9 cellular contexts compared by ENCODE assay signal in genomic region chrX:92232182-92232581, GRCh38.
A peak's percentile ranks its signal among the peaks of the same experiment; 100 is the strongest.
DNase-seq lines count a peak whose midpoint lies in the region; ATAC-seq, FAIRE-seq and TF ChIP-seq lines count a peak whose summit lies in the region.
"Had no signal": no experiment of that assay in that cellular context is flagged by ENCODE, and none has a peak within 500 bp of the region (broad histone marks: within the 10 kb centered on the region; RNA-seq: fewer than 3 reads in every experiment).

No MANE protein-coding gene starts in this region.

- no peak overlapping the region for H2AFZ ChIP-seq in DND-41 (ENCODE audit: low read depth, low read length)
- H2AFZ ChIP-seq in GM12878 (ENCODE audit: control insufficient read depth, low read depth, low read length): no peak overlapping the region

- H3K36me3 Mint-ChIP-seq in nephron (ENCODE audit: low read depth): no peaks in the 10 kb centered on the region
- no peaks in the 10 kb centered on the region for H3K36me3 Mint-ChIP-seq in natural killer cell treated with Interleukin-12 subunit alpha and Interleukin-12 subunit beta and Interleukin-15 and Interleukin-18, amount 100 ng/mL, for 72 hours
- H3K36me3 Mint-ChIP-seq: activated naive CD8-positive, alpha-beta T cell had no signal

- H3K4me2 ChIP-seq in DND-41 (ENCODE audit: insufficient read depth, low read length) (no peak overlapping the region), GM12878 (ENCODE audit: control insufficient read depth, insufficient read depth) (no peak overlapping the region)

- no peak overlapping the region for H3K9ac ChIP-seq in DND-41 (ENCODE audit: low read depth, low read length)
- no peak overlapping the region for H3K9ac ChIP-seq in GM12878 (ENCODE audit: control insufficient read depth, insufficient read depth, low read length)

- H3K27ac Mint-ChIP-seq in nephron: no peak overlapping the region
- no peak overlapping the region for H3K27ac Mint-ChIP-seq in natural killer cell treated with Interleukin-12 subunit alpha and Interleukin-12 subunit beta and Interleukin-15 and Interleukin-18, amount 100 ng/mL, for 72 hours
- H3K27ac Mint-ChIP-seq: activated naive CD8-positive, alpha-beta T cell had no signal

- H3K4me1 Mint-ChIP-seq in nephron: no peaks in the 10 kb centered on the region
- H3K4me1 Mint-ChIP-seq in natural killer cell treated with Interleukin-12 subunit alpha and Interleukin-12 subunit beta and Interleukin-15 and Interleukin-18, amount 100 ng/mL, for 72 hours (ENCODE audit: low read depth in 2 of 2): no peaks in the 10 kb centered on the region

- TF ChIP-seq POLR2A in GM12878 (IDR thresholded peaks at IDR 0.05; ENCODE audit: low read depth, low read length): no peak

- H4K20me1 ChIP-seq in DND-41 (ENCODE audit: insufficient read depth, low read length): no peaks in the 10 kb centered on the region
- H4K20me1 ChIP-seq in GM12878 (ENCODE audit: control insufficient read depth, insufficient read depth): no peaks in the 10 kb centered on the region

- CTCF ChIA-PET in GM12878 (lab: Yijun Ruan, JAX): interaction anchor here (2.1 kb wide), 1 partner anchor 12 kb away, joined by 5 read pairs; no protein-coding TSS in a partner anchor

- TF ChIP-seq CTCF in DND-41 (IDR thresholded peaks at IDR 0.05; ENCODE audit: borderline replicate concordance, extremely low read depth, low read length, poor library complexity, severe bottlenecking) (peak; percentile 28), GM12878 (IDR thresholded peaks at IDR 0.05 in 2 of 3, conservative IDR thresholded peaks at IDR 0.05 in 1 of 3; ENCODE audit: control insufficient read depth in 2 of 3, extremely low read depth in 1 of 3, insufficient read depth in 1 of 3, low read depth in 3 of 3, low read length in 3 of 3) (peak in 2 of 3 experiments; percentile 19 to 24; a peak in 3 of 6 replicates), nephron (IDR thresholded peaks at IDR 0.05; ENCODE audit: unreplicated experiment in 3 of 3) (peak; percentile 56 to 72 (median 60))

- RAD21 ChIA-PET in GM12878 (lab: Charles Lee; ENCODE audit: unreplicated experiment): no interaction called here

- in situ Hi-C loops in GM12878 (cut with MboI): no loop called here

- 71% methylated on average over 3 of the region's 3 CpGs for WGBS in GM12878 (ENCODE audit: insufficient coverage, insufficient replicate concordance, low lambda C conversion rate, missing lambda C conversion rate)

- DNase-seq in DND-41: no peak
- peak; percentile 7 to 14 for DNase-seq in Kasumi-1 (lab: John Stamatoyannopoulos, UW)
- DNase-seq in GM12878 (ENCODE audit: low read depth, low spot score): no peak
- no peak for DNase-seq in natural killer cell treated with Interleukin-12 subunit alpha and Interleukin-12 subunit beta and Interleukin-15 and Interleukin-18, amount 100 ng/mL, for 72 hours (ENCODE audit: low spot score)
- DNase-seq in activated CD4-positive, CD25-positive, alpha-beta regulatory T cell treated with anti-CD3 and anti-CD28 coated beads, Interleukin-2, amount 50 U/mL, for 72 hours: no peak
- no peak for DNase-seq in NK-92 (lab: John Stamatoyannopoulos, UW; ENCODE audit: unreplicated experiment)
- no peak for DNase-seq in left lobe of liver (ENCODE audit: low spot score)

- H3K36me3 ChIP-seq in DND-41 (ENCODE audit: insufficient read depth, low read length) (no peaks in the 10 kb centered on the region), GM12878 (ENCODE audit: control insufficient read depth in 2 of 2, insufficient read depth in 2 of 2, low read length in 1 of 2) (no peaks in the 10 kb centered on the region)

- ATAC-seq in DND-41 (ENCODE audit: insufficient read depth, low read depth): no peak
- peak; percentile 56 for ATAC-seq in GM12878
- ATAC-seq in natural killer cell treated with Interleukin-12 subunit alpha and Interleukin-12 subunit beta and Interleukin-15 and Interleukin-18, amount 100 ng/mL, for 72 hours: no peak
- ATAC-seq in left lobe of liver: no peak

- H3K9me3 ChIP-seq in DND-41 (ENCODE audit: insufficient read depth, low read length, severe bottlenecking) (no peaks in the 10 kb centered on the region), GM12878 (replicated peaks; ENCODE audit: control insufficient read depth, insufficient read depth, low read length) (no peaks in the 10 kb centered on the region)

- no peaks in the 10 kb centered on the region for H3K27me3 ChIP-seq in DND-41 (ENCODE audit: insufficient read depth, low read length, poor library complexity)
- H3K27me3 ChIP-seq in GM12878 (replicated peaks in 1 of 2; ENCODE audit: control insufficient read depth in 2 of 2, insufficient read depth in 2 of 2, low read length in 1 of 2): no peaks in the 10 kb centered on the region

- H3K27me3 Mint-ChIP-seq in nephron (ENCODE audit: low read depth): no peaks in the 10 kb centered on the region
- H3K27me3 Mint-ChIP-seq in natural killer cell treated with Interleukin-12 subunit alpha and Interleukin-12 subunit beta and Interleukin-15 and Interleukin-18, amount 100 ng/mL, for 72 hours: no peaks in the 10 kb centered on the region
- H3K27me3 Mint-ChIP-seq: activated naive CD8-positive, alpha-beta T cell had no signal

- no TSS peak for BruUV-seq in GM12878 (replicated peaks; lab: Mats Ljungman, UMichigan)

- intact Hi-C loops in GM12878 (cut with micrococcal nuclease; ENCODE audit: unreplicated experiment): loop anchor here (5.0 kb wide), 1 partner anchor 1305 kb away; no protein-coding TSS in a partner anchor

- SMC1A ChIA-PET in GM12878 (lab: Charles Lee; ENCODE audit: uncharacterized antibody, unreplicated experiment): no interaction called here

- H3K4me1 ChIP-seq in DND-41 (ENCODE audit: insufficient read depth, low read length): no peaks in the 10 kb centered on the region
- no peaks in the 10 kb centered on the region for H3K4me1 ChIP-seq in GM12878 (ENCODE audit: control insufficient read depth, insufficient read depth, low read length)

- no peak for FAIRE-seq in GM12878 (lab: Jason Lieb, UNC)

- H3K4me3 Mint-ChIP-seq in nephron: no peak overlapping the region
- no peak overlapping the region for H3K4me3 Mint-ChIP-seq in natural killer cell treated with Interleukin-12 subunit alpha and Interleukin-12 subunit beta and Interleukin-15 and Interleukin-18, amount 100 ng/mL, for 72 hours
- H3K4me3 Mint-ChIP-seq: activated naive CD8-positive, alpha-beta T cell had no signal

- H3K79me2 ChIP-seq in DND-41 (ENCODE audit: insufficient read depth, low read length) (no peaks in the 10 kb centered on the region), GM12878 (ENCODE audit: control insufficient read depth, insufficient read depth, low read length) (no peaks in the 10 kb centered on the region)

- POLR2A ChIA-PET in GM12878 (lab: Charles Lee): no interaction called here

- TF ChIP-seq RAD21 in GM12878 (IDR thresholded peaks at IDR 0.05; ENCODE audit: insufficient read depth, low read depth, low read length): 0 out of 2 replicates have a peak, but pooled peaks have one; percentile 12

- no peak for TF ChIP-seq EP300 in GM12878 (IDR thresholded peaks at IDR 0.05; ENCODE audit: borderline replicate concordance in 1 of 2, control insufficient read depth in 1 of 2, low read depth in 2 of 2, low read length in 2 of 2)

- H3K9me3 Mint-ChIP-seq in nephron: no peaks in the 10 kb centered on the region
- H3K9me3 Mint-ChIP-seq in natural killer cell treated with Interleukin-12 subunit alpha and Interleukin-12 subunit beta and Interleukin-15 and Interleukin-18, amount 100 ng/mL, for 72 hours: no peaks in the 10 kb centered on the region

- no peak overlapping the region for H3K4me3 ChIP-seq in DND-41 (ENCODE audit: low read depth in 1 of 2, low read length in 2 of 2)
- H3K4me3 ChIP-seq in GM12878: no peak overlapping the region

- no peak overlapping the region for H3K27ac ChIP-seq in DND-41 (ENCODE audit: low read length)
- H3K27ac ChIP-seq in GM12878 (ENCODE audit: control insufficient read depth, insufficient read depth): no peak overlapping the region

TF ChIP-seq in GM12878, 131 proteins besides CTCF, POLR2A, EP300 and RAD21:
- TF ChIP-seq SMC3 (IDR thresholded peaks at IDR 0.05; ENCODE audit: borderline replicate concordance, low read length) (peak; percentile 20; the same call in 1 of the 2 replicates), REST (IDR thresholded peaks at IDR 0.05; ENCODE audit: low read depth, low read length) (no peak)

Comparison
In these comparisons a context has a peak if more than half of its experiments do, and no peak if none do; other contexts are left out.
1. DNase-seq: peak in Kasumi-1 (2 of 2); none in DND-41 (single experiment), GM12878 (single experiment), natural killer cell treated with Interleukin-12 subunit alpha and Interleukin-12 subunit beta and Interleukin-15 and Interleukin-18, amount 100 ng/mL, for 72 hours (single experiment), activated CD4-positive, CD25-positive, alpha-beta regulatory T cell treated with anti-CD3 and anti-CD28 coated beads, Interleukin-2, amount 50 U/mL, for 72 hours (single experiment), NK-92 (single experiment) and left lobe of liver (single experiment).
2. Peak in every context shown above with its lines, with median percentiles within 50 percentile points of each other: CTCF ChIP-seq.